30 cellular contexts compared by ENCODE assay signal in genomic region chr13:113144255-113144629, GRCh38. TPM values are rescaled to one million over a fixed set of nuclear protein-coding genes. Genes with fewer than 3 reads are reported as not detected.
DNase-seq lines count a peak whose midpoint lies in the region; ATAC-seq, FAIRE-seq and TF ChIP-seq lines count a peak whose summit lies in the region.
"Had no signal": no experiment of that assay in that cellular context is flagged by ENCODE, and none has a peak within 500 bp of the region (broad histone marks: within the 10 kb centered on the region; RNA-seq: fewer than 3 reads in every experiment).

No MANE protein-coding gene starts in this region.

- H4K91ac ChIP-seq in trophoblast cell (ENCODE audit: low read depth, low read length), result no peak overlapping the region

- H3K27ac Mint-ChIP-seq in GM23338, result no peak overlapping the region
- no peak overlapping the region for H3K27ac Mint-ChIP-seq in activated CD4-positive, alpha-beta memory T cell treated with anti-CD3 and anti-CD28 coated beads for 36 hours
- H3K27ac Mint-ChIP-seq: CD4-positive, alpha-beta T cell; H9 had no signal

- H3K4me1 Mint-ChIP-seq in GM23338, result no peaks in the 10 kb centered on the region; the same call in 2 of the 3 replicates
- peaks cover 5% of the 10 kb centered on the region for H3K4me1 Mint-ChIP-seq in activated CD4-positive, alpha-beta memory T cell treated with anti-CD3 and anti-CD28 coated beads for 36 hours (ENCODE audit: low read depth)

- no peak for TF ChIP-seq CTCF in GM23338 (conservative IDR thresholded peaks at IDR 0.05; ENCODE audit: low read depth in 2 of 2)
- no peak for TF ChIP-seq CTCF in kidney (IDR thresholded peaks at IDR 0.05; ENCODE audit: borderline replicate concordance, extremely low read depth, insufficient read depth)
- TF ChIP-seq CTCF in osteoblast (IDR thresholded peaks at IDR 0.05; ENCODE audit: extremely low read depth, low read depth, low read length), result no peak

- no peaks in the 10 kb centered on the region for H3K9me3 ChIP-seq in kidney (ENCODE audit: control insufficient read depth in 1 of 2, low read length in 2 of 2)
- peaks cover 5% of the 10 kb centered on the region for H3K9me3 ChIP-seq in trophoblast cell (ENCODE audit: insufficient read depth, low read depth, low read length)
- no peaks in the 10 kb centered on the region for H3K9me3 ChIP-seq in osteoblast (ENCODE audit: low read depth, low read length)
- H3K9me3 ChIP-seq: A549, MG63 had no signal

- no peak overlapping the region for H3K23ac ChIP-seq in trophoblast cell (ENCODE audit: low read length)

- POLR2A ChIA-PET in activated CD4-positive, alpha-beta memory T cell treated with anti-CD3 and anti-CD28 coated beads for 36 hours (lab: Charles Lee), result no interaction called here

- H3K4me3 Mint-ChIP-seq in GM23338, result no peak overlapping the region
- H3K4me3 Mint-ChIP-seq in activated CD4-positive, alpha-beta memory T cell treated with anti-CD3 and anti-CD28 coated beads for 36 hours, result no peak overlapping the region
- H3K4me3 Mint-ChIP-seq: CD4-positive, alpha-beta T cell; H9 had no signal

- no peak overlapping the region for H3K4me2 ChIP-seq in GM23338
- no peak overlapping the region for H3K4me2 ChIP-seq in trophoblast cell (ENCODE audit: low read length)
- no peak overlapping the region for H3K4me2 ChIP-seq in osteoblast (ENCODE audit: insufficient read depth, low read length)
- H3K4me2 ChIP-seq: A549; BLaER1 treated with 17β-estradiol and CSF1 and Interleukin-3, amounts not matched to agents 10 nM and 100 nM had no signal

- H3K4me3 ChIP-seq in GM23338, result no peak overlapping the region
- H3K4me3 ChIP-seq in kidney (ENCODE audit: low read length in 2 of 2), result no peak overlapping the region
- peak overlapping the region; percentile 10 for H3K4me3 ChIP-seq in trophoblast cell (ENCODE audit: low read depth, low read length)
- H3K4me3 ChIP-seq in osteoblast (ENCODE audit: insufficient read depth, low read length), result no peak overlapping the region
- H3K4me3 ChIP-seq: A549; BLaER1 treated with 17β-estradiol and CSF1 and Interleukin-3, amounts not matched to agents 10 nM and 100 nM; MG63; SK-N-MC had no signal

- no peaks in the 10 kb centered on the region for H3K27me3 Mint-ChIP-seq in GM23338 (ENCODE audit: insufficient read depth, low read depth, poor library complexity)
- H3K27me3 Mint-ChIP-seq in activated CD4-positive, alpha-beta memory T cell treated with anti-CD3 and anti-CD28 coated beads for 36 hours, result no peaks in the 10 kb centered on the region
- H3K27me3 Mint-ChIP-seq: CD4-positive, alpha-beta T cell had no signal

- intact Hi-C loops in activated CD4-positive, alpha-beta memory T cell treated with anti-CD3 and anti-CD28 coated beads for 36 hours (cut with micrococcal nuclease), result no loop called here
- intact Hi-C loops in kidney (cut with DNase I), result no loop called here

- H3K9me2 ChIP-seq in GM23338 (ENCODE audit: insufficient read depth), result no peaks in the 10 kb centered on the region

- no peaks in the 10 kb centered on the region for H3K36me3 Mint-ChIP-seq in GM23338 (ENCODE audit: low read depth)
- peaks cover 3% of the 10 kb centered on the region for H3K36me3 Mint-ChIP-seq in activated CD4-positive, alpha-beta memory T cell treated with anti-CD3 and anti-CD28 coated beads for 36 hours

- H3K14ac ChIP-seq in trophoblast cell (ENCODE audit: low read length), result no peak overlapping the region

- H3F3A ChIP-seq in GM23338 (replicated peaks; ENCODE audit: low read depth), result no peaks in the 10 kb centered on the region

- H4K8ac ChIP-seq in trophoblast cell (ENCODE audit: low read depth, low read length), result no peak overlapping the region

- H3K18ac ChIP-seq in trophoblast cell (ENCODE audit: low read length), result no peak overlapping the region

- H3K4me1 ChIP-seq in GM23338 (ENCODE audit: insufficient read depth), result no peaks in the 10 kb centered on the region
- H3K4me1 ChIP-seq in kidney (ENCODE audit: control insufficient read depth in 1 of 2, insufficient read depth in 1 of 2, low read depth in 1 of 2, low read length in 2 of 2), result no peaks in the 10 kb centered on the region
- no peaks in the 10 kb centered on the region for H3K4me1 ChIP-seq in trophoblast cell (ENCODE audit: control insufficient read depth in 1 of 2, insufficient read depth in 2 of 2, low read length in 2 of 2)
- H3K4me1 ChIP-seq in osteoblast (ENCODE audit: insufficient read depth, low read length), result no peaks in the 10 kb centered on the region
- H3K4me1 ChIP-seq: A549 had no signal

- H2AFZ ChIP-seq in GM23338 (no peak overlapping the region), trophoblast cell (ENCODE audit: insufficient read depth, low read length, poor library complexity) (no peak overlapping the region), osteoblast (ENCODE audit: low read length) (no peak overlapping the region)

- no peak overlapping the region for H3K9ac ChIP-seq in kidney (ENCODE audit: low read length in 2 of 2)
- H3K9ac ChIP-seq in trophoblast cell (ENCODE audit: low read length), result no peak overlapping the region
- H3K9ac ChIP-seq: BLaER1 treated with 17β-estradiol and CSF1 and Interleukin-3, amounts not matched to agents 10 nM and 100 nM had no signal

- no peak overlapping the region for H2AK5ac ChIP-seq in trophoblast cell (ENCODE audit: low read length)

- H3K79me2 ChIP-seq in GM23338 (replicated peaks; ENCODE audit: insufficient read depth), result no peaks in the 10 kb centered on the region
- no peaks in the 10 kb centered on the region for H3K79me2 ChIP-seq in trophoblast cell (ENCODE audit: control insufficient read depth, insufficient read depth, low read length, poor library complexity)
- H3K79me2 ChIP-seq in osteoblast (ENCODE audit: insufficient read depth, low read length), result no peaks in the 10 kb centered on the region

- no peak for FAIRE-seq in kidney (lab: Jason Lieb, UNC)
- FAIRE-seq: A549, GM18507, RCC 7860 had no signal

- no CpG with 5 or more reads among the region's 12 CpGs for WGBS in trophoblast cell (ENCODE audit: extremely low coverage, insufficient coverage, insufficient read length)

- CTCF ChIA-PET in activated CD4-positive, alpha-beta memory T cell treated with anti-CD3 and anti-CD28 coated beads for 36 hours (lab: Charles Lee), result no interaction called here

- H3K27me3 ChIP-seq in GM23338 (ENCODE audit: insufficient read depth) (no peaks in the 10 kb centered on the region), trophoblast cell (ENCODE audit: insufficient read depth, low read length) (no peaks in the 10 kb centered on the region), osteoblast (ENCODE audit: insufficient read depth, low read length) (peaks cover 2% of the 10 kb centered on the region)
- H3K27me3 ChIP-seq: BLaER1 treated with 17β-estradiol and CSF1 and Interleukin-3, amounts not matched to agents 10 nM and 100 nM; MG63 had no signal

- H3K4ac ChIP-seq in trophoblast cell (ENCODE audit: low read depth, low read length), result no peak overlapping the region

- no peaks in the 10 kb centered on the region for H3K9me3 Mint-ChIP-seq in GM23338
- H3K9me3 Mint-ChIP-seq in activated CD4-positive, alpha-beta memory T cell treated with anti-CD3 and anti-CD28 coated beads for 36 hours, result peaks cover 8% of the 10 kb centered on the region
- H3K9me3 Mint-ChIP-seq: CD4-positive, alpha-beta T cell; H9 had no signal

- no peak overlapping the region for H3K27ac ChIP-seq in GM23338 (ENCODE audit: low read depth)
- no peak overlapping the region for H3K27ac ChIP-seq in kidney (ENCODE audit: low read depth in 2 of 2, low read length in 2 of 2)
- no peak overlapping the region for H3K27ac ChIP-seq in trophoblast cell (ENCODE audit: low read depth, low read length)
- no peak overlapping the region for H3K27ac ChIP-seq in osteoblast (ENCODE audit: low read depth, low read length)
- H3K27ac ChIP-seq: A549; BLaER1 treated with 17β-estradiol and CSF1 and Interleukin-3, amounts not matched to agents 10 nM and 100 nM; SK-N-MC had no signal

- H3K36me3 ChIP-seq in GM23338 (ENCODE audit: insufficient read depth) (no peaks in the 10 kb centered on the region), kidney (ENCODE audit: control insufficient read depth in 1 of 2, insufficient read depth in 2 of 2, low read length in 2 of 2) (no peaks in the 10 kb centered on the region), trophoblast cell (ENCODE audit: control insufficient read depth in 1 of 2, insufficient read depth in 2 of 2, low read length in 2 of 2) (no peaks in the 10 kb centered on the region), osteoblast (ENCODE audit: insufficient read depth, low read length) (no peaks in the 10 kb centered on the region)
- H3K36me3 ChIP-seq: BLaER1 treated with 17β-estradiol and CSF1 and Interleukin-3, amounts not matched to agents 10 nM and 100 nM; MG63 had no signal

- H2BK120ac ChIP-seq in trophoblast cell (ENCODE audit: insufficient read depth, low read length, poor library complexity), result no peak overlapping the region

- no peak overlapping the region for H2BK5ac ChIP-seq in trophoblast cell (ENCODE audit: low read depth, low read length, poor library complexity)

- DNase-seq in GM23338 (ENCODE audit: low spot score), result no peak
- DNase-seq in activated CD4-positive, alpha-beta memory T cell treated with anti-CD3 and anti-CD28 coated beads for 36 hours, result peak; percentile 1
- peak; percentile 70 for DNase-seq in kidney
- no peak for DNase-seq in trophoblast cell
- DNase-seq in stimulated activated CD4-positive, alpha-beta T cell treated with anti-CD3 and anti-CD28 coated beads, Interleukin-15, amount 100 ng/mL, for 24 hours, result no peak
- no peak for DNase-seq in NCI-H2171 (lab: John Stamatoyannopoulos, UW)
- no peak for DNase-seq in osteoblast (ENCODE audit: insufficient read length, low spot score, missing footprints)
- DNase-seq: AML-193; CD4-positive, alpha-beta T cell; COR-L47; DMS53; KBM-7; MG63; NCI-H1105 treated with DMSO at 0.1 percent for 48 hours; NCI-H146; NCI-H1930; NCI-H2107; NCI-H446; NCI-H524 treated with DMSO at 0.1 percent for 48 hours; NCI-H774; SIG-M5 had no signal

- no peaks in the 10 kb centered on the region for H4K20me1 ChIP-seq in GM23338 (replicated peaks; ENCODE audit: insufficient read depth)
- H4K20me1 ChIP-seq in osteoblast (ENCODE audit: insufficient read depth, low read length), result no peaks in the 10 kb centered on the region
- H4K20me1 ChIP-seq: BLaER1 treated with 17β-estradiol and CSF1 and Interleukin-3, amounts not matched to agents 10 nM and 100 nM had no signal

- no peak overlapping the region for H2BK12ac ChIP-seq in trophoblast cell (ENCODE audit: low read length)

- H3K79me1 ChIP-seq in trophoblast cell (ENCODE audit: low read length), result no peaks in the 10 kb centered on the region

- H4K12ac ChIP-seq in trophoblast cell (ENCODE audit: low read depth, low read length), result no peak overlapping the region

- peak; percentile 17 for ATAC-seq in GM23338
- ATAC-seq: A549 had no signal

RNA-seq across cellular contexts. Expression of gene PROZ, which starts 14.2 kb away (rescaled TPM):
- total RNA-seq in GM23338 (2014; rRNA removed; shearing (Covaris generic)), result not detected in 2 replicates
- polyA plus RNA-seq in GM23338 (2016; fragmentation: Nextera tagmentation; extraction: Ambion mirVana), result 0.21 and 0.53 TPM in 2 replicates
- total RNA-seq in activated CD4-positive, alpha-beta memory T cell treated with anti-CD3 and anti-CD28 coated beads for 36 hours, result not detected
- total RNA-seq in kidney, result not detected
- 20.0 TPM for polyA plus RNA-seq in kidney (ENCODE audit: insufficient read depth, low read depth, low replicate concordance)
- polyA plus RNA-seq in trophoblast cell (2013), result not detected in 2 replicates
- total RNA-seq in osteoblast, result not detected in 2 replicates
- total RNA-seq: CD4-positive, alpha-beta T cell; Daoy; G401; H9; LHCN-M2 had no signal
- polyA plus RNA-seq: A549 had no signal

RNA-seq across cellular contexts. Expression of gene F10, which starts 21.6 kb away (rescaled TPM):
- total RNA-seq in GM23338 (2014; rRNA removed; shearing (Covaris generic)), result 0.76 and 1.0 TPM in 2 replicates
- polyA plus RNA-seq in GM23338 (2016; fragmentation: Nextera tagmentation; extraction: Ambion mirVana) (1.6 and 1.7 TPM in 2 replicates), kidney (ENCODE audit: insufficient read depth, low read depth, low replicate concordance) (6.8 TPM)
- not detected for total RNA-seq in activated CD4-positive, alpha-beta memory T cell treated with anti-CD3 and anti-CD28 coated beads for 36 hours
- total RNA-seq in kidney (5.1 TPM), osteoblast (0.29 TPM in 1 of 2 replicates, not detected in the other)
- polyA plus RNA-seq in trophoblast cell (2013), result 0.04 TPM in 1 of 2 replicates, not detected in the other
- total RNA-seq: CD4-positive, alpha-beta T cell; Daoy; G401 had no signal

RNA-seq across cellular contexts. Expression of gene F7, which starts 38.7 kb away (rescaled TPM):
- total RNA-seq in GM23338 (2014; rRNA removed; shearing (Covaris generic)), result 0.16 and 0.24 TPM in 2 replicates
- polyA plus RNA-seq in GM23338 (2016; fragmentation: Nextera tagmentation; extraction: Ambion mirVana) (0.16 and 0.21 TPM in 2 replicates), kidney (ENCODE audit: insufficient read depth, low read depth, low replicate concordance) (0.52 TPM)
- under 1 TPM; 0.29 to 0.56 TPM for total RNA-seq in activated CD4-positive, alpha-beta memory T cell treated with anti-CD3 and anti-CD28 coated beads for 36 hours
- total RNA-seq in kidney (0.16 TPM), osteoblast (under 0.01 TPM in 1 of 2 replicates, not detected in the other)
- 0.01 and 0.04 TPM in 2 replicates for polyA plus RNA-seq in trophoblast cell (2013)
- total RNA-seq: CD4-positive, alpha-beta T cell; G401; LHCN-M2 had no signal

Comparison
In these comparisons a context has a peak if more than half of its experiments do, and no peak if none do; other contexts are left out.
1. DNase-seq: peak in activated CD4-positive, alpha-beta memory T cell treated with anti-CD3 and anti-CD28 coated beads for 36 hours (single experiment) and kidney (single experiment); none in GM23338 (single experiment), trophoblast cell (0 of 2), stimulated activated CD4-positive, alpha-beta T cell treated with anti-CD3 and anti-CD28 coated beads, Interleukin-15, amount 100 ng/mL, for 24 hours (single experiment), NCI-H2171 (single experiment) and osteoblast (single experiment).